In genomic region chrX:49956313-49956712, GRCh38 we compare ENCODE assay signal across 1 cellular context.
TF ChIP-seq lines count a peak whose summit lies in the region.

No MANE protein-coding gene starts in this region.

TF ChIP-seq in GM23338, 12 proteins besides CTCF, POLR2A, EP300 and RAD21 (continued from another document):
- no peak for TF ChIP-seq NANOG (IDR thresholded peaks at IDR 0.05; ENCODE audit: borderline replicate concordance)
- TF ChIP-seq REST (IDR thresholded peaks at IDR 0.05; ENCODE audit: unreplicated experiment) = no peak
- no peak for TF ChIP-seq POLR2AphosphoS5 (IDR thresholded peaks at IDR 0.05; ENCODE audit: low read depth)
- TF ChIP-seq ZNF331 (CRISPR knock-in tag; IDR thresholded peaks at IDR 0.05; ENCODE audit: low read depth) = no peak
- no peak for TF ChIP-seq EZH2 (IDR thresholded peaks at IDR 0.05; ENCODE audit: low read depth, unreplicated experiment)
